ENCODE assay signal across 32 cellular contexts in genomic region chr7:35374858-35375257, GRCh38.
"Had no signal": no experiment of that assay in that cellular context is flagged by ENCODE, and none has a peak within 500 bp of the region (broad histone marks: within the 10 kb centered on the region; RNA-seq: fewer than 3 reads in every experiment).

No MANE protein-coding gene starts in this region.

- H3K27ac Mint-ChIP-seq: activated CD8-positive, alpha-beta T cell treated with anti-CD3 and anti-CD28 coated beads for 36 hours; activated naive CD8-positive, alpha-beta T cell; activated T-cell treated with anti-CD3 and anti-CD28 coated beads, Interleukin-2, amount 50 U/mL, for 72 hours; effector memory CD8-positive, alpha-beta T cell; nephron; progenitor cell of endocrine pancreas; stimulated activated memory B cell treated with anti-CD40 and anti-IgM and Interleukin-4, amounts not matched to agents 10 μg/mL and 1 μg/mL and 100 μg/mL, for 72 hours; stimulated activated naive CD8-positive, alpha-beta T cell treated with anti-CD3 and anti-CD28 coated beads, Interleukin-15, amount 100 ng/mL, for 72 hours; T-helper 17 cell had no signal

- H3K4me1 ChIP-seq: colonic mucosa, lower lobe of right lung, thyroid gland, upper lobe of left lung, vagina had no signal

- H3K9me3 ChIP-seq: colonic mucosa, lower lobe of right lung, mucosa of descending colon, sigmoid colon, SK-N-SH, thyroid gland, upper lobe of left lung, vagina had no signal

- H3K4me3 Mint-ChIP-seq: activated CD8-positive, alpha-beta T cell treated with anti-CD3 and anti-CD28 coated beads for 36 hours; activated naive CD8-positive, alpha-beta T cell; activated T-cell treated with anti-CD3 and anti-CD28 coated beads, Interleukin-2, amount 50 U/mL, for 72 hours; effector memory CD8-positive, alpha-beta T cell; nephron; stimulated activated memory B cell treated with anti-CD40 and anti-IgM and Interleukin-4, amounts not matched to agents 10 μg/mL and 1 μg/mL and 100 μg/mL, for 72 hours; stimulated activated naive CD8-positive, alpha-beta T cell treated with anti-CD3 and anti-CD28 coated beads, Interleukin-15, amount 100 ng/mL, for 72 hours; T-helper 17 cell had no signal

- H3K27ac ChIP-seq: colonic mucosa, dorsolateral prefrontal cortex, lower lobe of right lung, thyroid gland, upper lobe of left lung, vagina, WERI-Rb-1 had no signal

- DNase-seq: activated CD4-positive, alpha-beta T cell treated with anti-CD3 and anti-CD28 coated beads, Interleukin-2, amount 50 U/mL, for 1 hour; activated CD8-positive, alpha-beta T cell treated with anti-CD3 and anti-CD28 coated beads for 36 hours; activated naive CD4-positive, alpha-beta T cell treated with Interleukin-2 at 50 U/mL for 16 hours; activated T-cell treated with anti-CD3 and anti-CD28 coated beads for 4 hours; activated T-cell treated with anti-CD3 and anti-CD28 coated beads, Interleukin-2, amount 50 U/mL, for 72 hours; anterior cingulate cortex; cerebellar nuclear complex; colonic mucosa; dorsolateral prefrontal cortex; effector memory CD8-positive, alpha-beta T cell; left colon; lower lobe of right lung; mesenchymal stem cell; mucosa of descending colon; sigmoid colon; SK-N-SH; small intestine; stimulated activated CD4-positive, alpha-beta T cell treated with anti-CD3 and anti-CD28 coated beads, Interleukin-1b, Interleukin-23, amount 100 ng/mL, for 48 hours; stimulated activated CD4-positive, alpha-beta T cell treated with anti-CD3 and anti-CD28 coated beads, Interleukin-4, amount 100 ng/mL, for 4 hours; stimulated activated CD8-positive, alpha-beta memory T cell treated with anti-CD3 and anti-CD28 coated beads, Interleukin-4, amount 100 ng/mL, for 48 hours; stimulated activated naive CD8-positive, alpha-beta T cell treated with anti-CD3 and anti-CD28 coated beads, Interleukin-15, amount 100 ng/mL, for 72 hours; T-helper 17 cell; T1000; thyroid gland; upper lobe of left lung; WERI-Rb-1 had no signal

- H3K36me3 Mint-ChIP-seq: stimulated activated memory B cell treated with anti-CD40 and anti-IgM and Interleukin-4, amounts not matched to agents 10 μg/mL and 1 μg/mL and 100 μg/mL, for 72 hours had no signal

- H3K4me3 ChIP-seq: colonic mucosa, dorsolateral prefrontal cortex, lower lobe of right lung, mucosa of descending colon, sigmoid colon, thyroid gland, upper lobe of left lung, vagina had no signal

- ATAC-seq: activated CD4-positive, CD25-positive, alpha-beta regulatory T cell treated with anti-CD3 and anti-CD28 coated beads, Interleukin-2, amount 50 U/mL, for 24 hours; activated CD8-positive, alpha-beta T cell treated with anti-CD3 and anti-CD28 coated beads for 36 hours; activated T-cell treated with anti-CD3 and anti-CD28 coated beads, Interleukin-2, amount 50 U/mL, for 72 hours; effector memory CD8-positive, alpha-beta T cell; left colon; lower lobe of right lung; mucosa of descending colon; stimulated activated memory B cell treated with anti-CD40 and anti-IgM and Interleukin-4, amounts not matched to agents 10 μg/mL and 1 μg/mL and 100 μg/mL, for 72 hours; stimulated activated naive CD8-positive, alpha-beta T cell treated with anti-CD3 and anti-CD28 coated beads, Interleukin-15, amount 100 ng/mL, for 72 hours; T-helper 17 cell had no signal

- H3K27me3 ChIP-seq: colonic mucosa, sigmoid colon, thyroid gland, upper lobe of left lung, vagina had no signal

- H3K36me3 ChIP-seq: colonic mucosa, lower lobe of right lung, sigmoid colon, thyroid gland, upper lobe of left lung, vagina, WERI-Rb-1 had no signal

- H3K4me1 Mint-ChIP-seq: stimulated activated memory B cell treated with anti-CD40 and anti-IgM and Interleukin-4, amounts not matched to agents 10 μg/mL and 1 μg/mL and 100 μg/mL, for 72 hours; stimulated activated naive CD8-positive, alpha-beta T cell treated with anti-CD3 and anti-CD28 coated beads, Interleukin-15, amount 100 ng/mL, for 72 hours; T-helper 17 cell had no signal

- H3K9ac ChIP-seq: SK-N-SH had no signal

- H3K9me3 Mint-ChIP-seq: activated CD8-positive, alpha-beta T cell treated with anti-CD3 and anti-CD28 coated beads for 36 hours; effector memory CD8-positive, alpha-beta T cell had no signal
